In the genomic region with DNA sequence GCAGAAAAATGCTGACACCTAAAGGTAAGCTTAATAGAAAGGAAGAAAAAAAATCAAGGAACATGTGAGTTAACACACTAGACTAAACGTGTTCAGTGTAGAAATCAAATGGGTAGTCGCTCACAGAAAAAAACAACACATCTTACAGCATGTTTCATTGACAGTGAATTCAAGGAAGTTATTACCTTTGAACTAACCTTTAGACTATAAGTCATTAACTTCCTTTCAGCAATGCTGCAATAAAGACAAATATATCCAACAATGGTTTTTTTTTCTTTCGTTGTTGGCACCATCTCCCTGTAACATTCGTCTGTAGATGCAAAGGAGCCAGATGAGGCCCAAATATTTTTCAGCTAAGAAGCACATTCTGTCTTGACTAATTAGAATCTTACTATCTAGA, we compare ENCODE assay signal across 24 cellular contexts. TPM values are rescaled to one million over a fixed set of nuclear protein-coding genes. Genes with fewer than 3 reads are reported as not detected.
DNase-seq lines count a peak whose midpoint lies in the region; ATAC-seq and TF ChIP-seq lines count a peak whose summit lies in the region.
"Had no signal": no experiment of that assay in that cellular context is flagged by ENCODE, and none has a peak within 500 bp of the region (broad histone marks: within the 10 kb centered on the region; RNA-seq: fewer than 3 reads in every experiment).

No MANE protein-coding gene starts in this region.

- no peaks in the 10 kb centered on the region for H4K20me1 ChIP-seq in BLaER1 treated with 17β-estradiol and CSF1 and Interleukin-3, amounts not matched to agents 10 nM and 100 nM

- no peaks in the 10 kb centered on the region for H3K9me3 ChIP-seq in A673 (ENCODE audit: low read depth, low read length, poor library complexity, severe bottlenecking)
- H3K9me3 ChIP-seq in BLaER1 treated with 17β-estradiol and CSF1 and Interleukin-3, amounts not matched to agents 10 nM and 100 nM (replicated peaks in 1 of 11), result peaks cover 9 to 30% (median 19%) of the 10 kb centered on the region in 11 experiments
- no peaks in the 10 kb centered on the region for H3K9me3 ChIP-seq in mucosa of rectum (ENCODE audit: control insufficient read depth in 2 of 2, low read length in 2 of 2)
- H3K9me3 ChIP-seq: gastrocnemius medialis, SK-N-SH, upper lobe of left lung had no signal

- peak overlapping the region in 4 of 11 experiments; percentile 42 to 50 (median 47); a peak in 4 of 22 replicates for H3K9ac ChIP-seq in BLaER1 treated with 17β-estradiol and CSF1 and Interleukin-3, amounts not matched to agents 10 nM and 100 nM
- H3K9ac ChIP-seq in mucosa of rectum (ENCODE audit: low read depth in 1 of 2, low read length in 2 of 2), result peak overlapping the region in 1 of 2 donors; percentile 53
- H3K9ac ChIP-seq: SK-N-SH had no signal

- H3K36me3 ChIP-seq in A673 (ENCODE audit: insufficient read depth, low read length, poor library complexity, severe bottlenecking), result peaks cover 11% of the 10 kb centered on the region
- peaks cover 0 to 86% (median 33%) of the 10 kb centered on the region in 11 experiments; a peak in 16 of 22 replicates for H3K36me3 ChIP-seq in BLaER1 treated with 17β-estradiol and CSF1 and Interleukin-3, amounts not matched to agents 10 nM and 100 nM
- H3K36me3 ChIP-seq in mucosa of rectum (ENCODE audit: control insufficient read depth in 2 of 2, insufficient read depth in 2 of 2, low read length in 2 of 2), result no peaks in the 10 kb centered on the region
- H3K36me3 ChIP-seq: gastrocnemius medialis, spleen, upper lobe of left lung had no signal

- H3K4me2 ChIP-seq in BLaER1 treated with 17β-estradiol and CSF1 and Interleukin-3, amounts not matched to agents 10 nM and 100 nM, result peak overlapping the region in 10 of 11 experiments; percentile 66 to 94 (median 78); a peak in 20 of 22 replicates
- H3K4me2 ChIP-seq: SK-N-SH had no signal

- H3K27ac ChIP-seq in A673 (ENCODE audit: low read depth, low read length, poor library complexity, severe bottlenecking), result peak overlapping the region; percentile 60
- peak overlapping the region in 8 of 11 experiments; percentile 43 to 77 (median 66); a peak in 15 of 22 replicates for H3K27ac ChIP-seq in BLaER1 treated with 17β-estradiol and CSF1 and Interleukin-3, amounts not matched to agents 10 nM and 100 nM
- H3K27ac ChIP-seq in mucosa of rectum (ENCODE audit: low read depth in 2 of 2, low read length in 2 of 2), result peak overlapping the region; percentile 76 to 83
- H3K27ac ChIP-seq: HL-60, spleen, upper lobe of left lung, VCaP had no signal

- CTCF ChIA-PET in A673 (lab: Charles Lee), result no interaction called here

- BruUV-seq in A673 (replicated peaks; lab: Mats Ljungman, UMichigan), result no TSS peak

- no peaks in the 10 kb centered on the region for H3K27me3 ChIP-seq in A673 (replicated peaks; ENCODE audit: insufficient read depth, low read depth, low read length, poor library complexity)
- no peaks in the 10 kb centered on the region for H3K27me3 ChIP-seq in BLaER1 treated with 17β-estradiol and CSF1 and Interleukin-3, amounts not matched to agents 10 nM and 100 nM
- H3K27me3 ChIP-seq in mucosa of rectum (ENCODE audit: control insufficient read depth in 2 of 2, insufficient read depth in 2 of 2, low read length in 2 of 2), result no peaks in the 10 kb centered on the region
- H3K27me3 ChIP-seq: gastrocnemius medialis, spleen, upper lobe of left lung had no signal

- H3K4me3 ChIP-seq in A673 (ENCODE audit: low read depth, low read length, poor library complexity, severe bottlenecking) (no peak overlapping the region), mucosa of rectum (ENCODE audit: low read length in 2 of 2) (peak overlapping the region; percentile 2 to 56)
- H3K4me3 ChIP-seq in BLaER1 treated with 17β-estradiol and CSF1 and Interleukin-3, amounts not matched to agents 10 nM and 100 nM, result peak overlapping the region in 1 of 10 experiments; percentile 9; a peak in 1 of 20 replicates
- H3K4me3 ChIP-seq: gastrocnemius medialis, spleen, upper lobe of left lung had no signal

- no peak for ATAC-seq in GM18517 (IDR thresholded peaks at IDR 0.05; ENCODE audit: unreplicated experiment)
- ATAC-seq: gastrocnemius medialis had no signal

- no peak for TF ChIP-seq CTCF in A673 (conservative IDR thresholded peaks at IDR 0.05; ENCODE audit: low read depth, low read length)

- H3K4me1 ChIP-seq in A673 (ENCODE audit: insufficient read depth, low read length, poor library complexity, severe bottlenecking) (peaks cover 42% of the 10 kb centered on the region), mucosa of rectum (ENCODE audit: control insufficient read depth in 2 of 2, insufficient read depth in 2 of 2, low read length in 2 of 2) (peaks cover 28 to 30% of the 10 kb centered on the region in 2 donors)
- H3K4me1 ChIP-seq in BLaER1 treated with 17β-estradiol and CSF1 and Interleukin-3, amounts not matched to agents 10 nM and 100 nM, result peaks cover 46 to 88% (median 80%) of the 10 kb centered on the region in 10 experiments

- no peak for DNase-seq in A673 (ENCODE audit: low spot score)
- DNase-seq in dermis blood vessel endothelial cell, result peak; percentile 52
- DNase-seq in Ammon's horn (ENCODE audit: low spot score), result no peak
- no peak for DNase-seq in stimulated activated CD4-positive, alpha-beta T cell treated with anti-CD3 and anti-CD28 coated beads, Interleukin-4, amount 100 ng/mL, for 1 hour
- DNase-seq: activated CD4-positive, alpha-beta T cell treated with anti-CD3 and anti-CD28 coated beads for 48 hours; activated CD8-positive, alpha-beta memory T cell treated with anti-CD3 and anti-CD28 coated beads for 24 hours; activated gamma-delta T cell; activated T-cell treated with anti-CD3 and anti-CD28 coated beads, Interleukin-2, amount 50 U/mL, for 1 hour; anterior cingulate cortex; cortex of kidney; DMS 273 treated with DMSO at 0.1 percent for 48 hours; gastrocnemius medialis; midbrain; NCI-H1694 treated with DMSO at 0.1 percent for 48 hours; NCI-H2171 treated with DMSO at 0.1 percent for 48 hours; NCI-H524 treated with DMSO at 0.1 percent for 48 hours; SK-N-SH; spleen; upper lobe of left lung had no signal

- intact Hi-C loops in A673 (cut with micrococcal nuclease; ENCODE audit: unreplicated experiment), result no loop called here

- POLR2A ChIA-PET in A673 (lab: Charles Lee; ENCODE audit: low non-redundant PET), result interaction anchor here (0.6 kb wide), 1 partner anchor 113 kb away, joined by 3 read pairs; no protein-coding TSS in a partner anchor

RNA-seq across cellular contexts. Expression of a gene that starts 31.0 kb away (rescaled TPM):
- total RNA-seq in A673 (2021) (258 and 267 TPM in 2 replicates), dermis blood vessel endothelial cell (81.3 and 169 TPM in 2 replicates)

RNA-seq across cellular contexts. Expression of a gene that starts 48.5 kb away (rescaled TPM):
- 12.6 and 20.3 TPM in 2 replicates for total RNA-seq in A673 (2021)
- total RNA-seq in dermis blood vessel endothelial cell, result 19.6 and 39.2 TPM in 2 replicates
